Comparison of ENCODE assay signal across 30 cellular contexts in the genomic region with DNA sequence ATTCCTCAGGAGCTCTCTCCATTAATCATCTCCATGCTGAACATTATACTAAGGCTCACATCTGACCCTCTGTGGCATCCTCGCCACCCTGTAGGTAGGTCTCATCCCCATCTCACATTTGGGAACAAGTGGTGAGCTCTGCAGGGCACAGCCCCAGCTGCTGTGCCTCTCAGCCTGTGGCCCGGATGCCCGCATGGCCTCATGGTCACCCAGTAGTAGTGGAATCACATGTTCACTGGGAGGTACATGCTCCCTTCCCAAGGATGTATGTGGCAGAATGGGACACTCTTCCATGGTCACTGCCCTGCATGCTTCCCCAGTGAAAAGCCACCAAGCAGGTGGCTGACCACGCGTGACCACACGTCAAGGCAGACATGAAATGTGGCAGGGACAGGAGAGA. TPM values are rescaled to one million over a fixed set of nuclear protein-coding genes. Genes with fewer than 3 reads are reported as not detected.
A peak's percentile ranks its signal among the peaks of the same experiment; 100 is the strongest.
DNase-seq lines count a peak whose midpoint lies in the region; ATAC-seq, FAIRE-seq and TF ChIP-seq lines count a peak whose summit lies in the region.
"Had no signal": no experiment of that assay in that cellular context is flagged by ENCODE, and none has a peak within 500 bp of the region (broad histone marks: within the 10 kb centered on the region; RNA-seq: fewer than 3 reads in every experiment).

No MANE protein-coding gene starts in this region.

- intact Hi-C loops in pancreas (cut with DNase I): no loop called here
- intact Hi-C loops in tibial artery (cut with DNase I; ENCODE audit: low total_unique reads): no loop called here

- H3K4me1 ChIP-seq in pancreas (peaks cover 54 to 71% (median 62%) of the 10 kb centered on the region in 3 donors), tibial artery (peaks cover 0 to 23% (median 0%) of the 10 kb centered on the region in 4 donors)
- no peaks in the 10 kb centered on the region for H3K4me1 ChIP-seq in effector memory CD4-positive, alpha-beta T cell (ENCODE audit: control insufficient read depth, insufficient read depth, low read length, poor library complexity, severe bottlenecking)

- H3K36me3 ChIP-seq in pancreas (peaks cover 0 to 13% (median 11%) of the 10 kb centered on the region in 3 donors), tibial artery (peaks cover 7 to 82% (median 54%) of the 10 kb centered on the region in 3 donors)
- H3K36me3 ChIP-seq in effector memory CD4-positive, alpha-beta T cell (ENCODE audit: control insufficient read depth, insufficient read depth, low read length): peaks cover 46% of the 10 kb centered on the region

- peaks cover 13% of the 10 kb centered on the region for H3K36me3 Mint-ChIP-seq in activated T-helper 17 cell treated with anti-CD3 and anti-CD28 coated beads, Interleukin-2, amount 50 U/mL, for 72 hours (ENCODE audit: low read depth)

- H3K27ac ChIP-seq in pancreas (peak overlapping the region; percentile 51 to 87 (median 84)), tibial artery (no peak overlapping the region)
- H3K27ac ChIP-seq in effector memory CD4-positive, alpha-beta T cell (ENCODE audit: insufficient read depth, low read length, poor library complexity, severe bottlenecking): no peak overlapping the region
- H3K27ac ChIP-seq: 22Rv1, HL-60, KMS-11, parathyroid adenoma, transverse colon had no signal

- ATAC-seq in activated T-helper 17 cell treated with anti-CD3 and anti-CD28 coated beads, Interleukin-2, amount 50 U/mL, for 72 hours (replicated peaks): no peak
- no peak for ATAC-seq in pancreas
- ATAC-seq: left colon, right cardiac atrium had no signal

- no peaks in the 10 kb centered on the region for H3K27me3 Mint-ChIP-seq in activated T-helper 17 cell treated with anti-CD3 and anti-CD28 coated beads, Interleukin-2, amount 50 U/mL, for 72 hours
- H3K27me3 Mint-ChIP-seq: central memory CD8-positive, alpha-beta T cell; dendritic cell treated with granulocyte-macrophage colony-stimulating factor and Interleukin-4, amounts not matched to agents 40 ng/mL and 50 ng/mL, for 4 days had no signal

- H3K4me3 ChIP-seq in pancreas: no peak overlapping the region
- H3K4me3 ChIP-seq in tibial artery: no peak overlapping the region
- H3K4me3 ChIP-seq in effector memory CD4-positive, alpha-beta T cell (ENCODE audit: insufficient read depth, low read depth, low read length, poor library complexity, severe bottlenecking): no peak overlapping the region
- H3K4me3 ChIP-seq: hepatocyte, transverse colon had no signal

- H3K27me3 ChIP-seq in pancreas (no peaks in the 10 kb centered on the region), tibial artery (no peaks in the 10 kb centered on the region)
- H3K27me3 ChIP-seq in effector memory CD4-positive, alpha-beta T cell (replicated peaks; ENCODE audit: control insufficient read depth, insufficient read depth, low read length, poor library complexity, severe bottlenecking): no peaks in the 10 kb centered on the region
- H3K27me3 ChIP-seq: hepatocyte, transverse colon had no signal

- no peaks in the 10 kb centered on the region for H3K9me3 Mint-ChIP-seq in activated T-helper 17 cell treated with anti-CD3 and anti-CD28 coated beads, Interleukin-2, amount 50 U/mL, for 72 hours
- H3K9me3 Mint-ChIP-seq: central memory CD8-positive, alpha-beta T cell; dendritic cell treated with granulocyte-macrophage colony-stimulating factor and Interleukin-4, amounts not matched to agents 40 ng/mL and 50 ng/mL, for 4 days; neural crest cell; T-helper 2 cell treated with Interferon-gamma antibody and Interleukin-4, amounts not matched to agents 5 μg/mL and 100 μg/mL, for 36 hours had no signal

- H3K4me3 Mint-ChIP-seq in activated T-helper 17 cell treated with anti-CD3 and anti-CD28 coated beads, Interleukin-2, amount 50 U/mL, for 72 hours: no peak overlapping the region
- H3K4me3 Mint-ChIP-seq: central memory CD8-positive, alpha-beta T cell; dendritic cell treated with granulocyte-macrophage colony-stimulating factor and Interleukin-4, amounts not matched to agents 40 ng/mL and 50 ng/mL, for 4 days; neural crest cell; T-helper 2 cell treated with Interferon-gamma antibody and Interleukin-4, amounts not matched to agents 5 μg/mL and 100 μg/mL, for 36 hours had no signal

- H3K9me3 ChIP-seq in pancreas (no peaks in the 10 kb centered on the region), tibial artery (no peaks in the 10 kb centered on the region)
- no peaks in the 10 kb centered on the region for H3K9me3 ChIP-seq in effector memory CD4-positive, alpha-beta T cell (ENCODE audit: control insufficient read depth, low read length)
- H3K9me3 ChIP-seq: transverse colon had no signal

- no peak for FAIRE-seq in pancreas (lab: Jason Lieb, UNC)
- FAIRE-seq: frontal cortex, GM12892 had no signal

- TF ChIP-seq CTCF in pancreas (IDR thresholded peaks at IDR 0.05) (no peak), tibial artery (IDR thresholded peaks at IDR 0.05) (no peak)

- whole genome bisulfite sequencing in pancreas, 2 donors: 69 to 76% methylated on average over 6 of the region's 6 CpGs

- peak overlapping the region; percentile 50 for H3K27ac Mint-ChIP-seq in activated T-helper 17 cell treated with anti-CD3 and anti-CD28 coated beads, Interleukin-2, amount 50 U/mL, for 72 hours
- H3K27ac Mint-ChIP-seq: dendritic cell treated with granulocyte-macrophage colony-stimulating factor and Interleukin-4, amounts not matched to agents 40 ng/mL and 50 ng/mL, for 4 days; T-helper 2 cell treated with Interferon-gamma antibody and Interleukin-4, amounts not matched to agents 5 μg/mL and 100 μg/mL, for 36 hours had no signal

- DNase-seq in activated effector memory CD4-positive, alpha-beta T cell treated with anti-CD3 and anti-CD28 coated beads, Interleukin-2, amount 50 U/mL, for 16 hours: peak; percentile 34
- no peak for DNase-seq in activated effector memory CD4-positive, alpha-beta T cell treated with Interleukin-2 at 50 U/mL for 16 hours
- DNase-seq in pancreas (peak in 5 of 6 donors; percentile 13 to 46 (median 27)), tibial artery (peak; percentile 7 to 52), NCI-H446 (lab: John Stamatoyannopoulos, UW) (no peak)
- no peak for DNase-seq in activated CD4-positive, alpha-beta T cell treated with anti-CD3 and anti-CD28 coated beads for 4 hours
- no peak for DNase-seq in effector memory CD4-positive, alpha-beta T cell
- DNase-seq: activated CD4-positive, alpha-beta T cell treated with anti-CD3 and anti-CD28 coated beads for 48 hours; C1 segment of cervical spinal cord; H7; NCI-H1436; NCI-H226; right cardiac atrium; SIG-M5; stimulated activated CD4-positive, alpha-beta T cell treated with anti-CD3 and anti-CD28 coated beads, Interleukin-4, amount 100 ng/mL, for 1 hour had no signal

- no peaks in the 10 kb centered on the region for H3K4me1 Mint-ChIP-seq in activated T-helper 17 cell treated with anti-CD3 and anti-CD28 coated beads, Interleukin-2, amount 50 U/mL, for 72 hours
- H3K4me1 Mint-ChIP-seq: neural crest cell had no signal

RNA-seq across cellular contexts. Expression of a gene that starts 26.3 kb away (rescaled TPM):
- total RNA-seq in activated T-helper 17 cell treated with anti-CD3 and anti-CD28 coated beads, Interleukin-2, amount 50 U/mL, for 72 hours: 10 to 100 TPM; 30.7 to 49.4 TPM
- total RNA-seq in pancreas: 10 to 100 TPM; 20.8 to 39.2 (median 28.4) TPM
- polyA plus RNA-seq in pancreas: 10 to 100 TPM; 22.9 to 47.8 TPM

RNA-seq across cellular contexts. Expression of a gene that starts 39.1 kb away (rescaled TPM):
- 10 to 100 TPM in 1 of 2 donors, 1 to 10 TPM in 1; 8.4 to 23.3 TPM for total RNA-seq in activated T-helper 17 cell treated with anti-CD3 and anti-CD28 coated beads, Interleukin-2, amount 50 U/mL, for 72 hours
- 10 to 100 TPM; 30.4 to 47.2 (median 36.0) TPM for total RNA-seq in pancreas
- 10 to 100 TPM; 34.6 to 43.7 TPM for polyA plus RNA-seq in pancreas
- total RNA-seq: G401, H7 had no signal

Comparison
In these comparisons a context has a peak if more than half of its experiments do, and no peak if none do; other contexts are left out.
1. DNase-seq: peak in activated effector memory CD4-positive, alpha-beta T cell treated with anti-CD3 and anti-CD28 coated beads, Interleukin-2, amount 50 U/mL, for 16 hours (single experiment), pancreas (5 of 6) and tibial artery (2 of 2); none in activated effector memory CD4-positive, alpha-beta T cell treated with Interleukin-2 at 50 U/mL for 16 hours (single experiment), activated CD4-positive, alpha-beta T cell treated with anti-CD3 and anti-CD28 coated beads for 4 hours (0 of 2), effector memory CD4-positive, alpha-beta T cell (0 of 3) and NCI-H446 (0 of 2).
2. H3K27ac ChIP-seq: peak in pancreas (4 of 4); none in tibial artery (0 of 2) and effector memory CD4-positive, alpha-beta T cell (single experiment).